In the genomic region with DNA sequence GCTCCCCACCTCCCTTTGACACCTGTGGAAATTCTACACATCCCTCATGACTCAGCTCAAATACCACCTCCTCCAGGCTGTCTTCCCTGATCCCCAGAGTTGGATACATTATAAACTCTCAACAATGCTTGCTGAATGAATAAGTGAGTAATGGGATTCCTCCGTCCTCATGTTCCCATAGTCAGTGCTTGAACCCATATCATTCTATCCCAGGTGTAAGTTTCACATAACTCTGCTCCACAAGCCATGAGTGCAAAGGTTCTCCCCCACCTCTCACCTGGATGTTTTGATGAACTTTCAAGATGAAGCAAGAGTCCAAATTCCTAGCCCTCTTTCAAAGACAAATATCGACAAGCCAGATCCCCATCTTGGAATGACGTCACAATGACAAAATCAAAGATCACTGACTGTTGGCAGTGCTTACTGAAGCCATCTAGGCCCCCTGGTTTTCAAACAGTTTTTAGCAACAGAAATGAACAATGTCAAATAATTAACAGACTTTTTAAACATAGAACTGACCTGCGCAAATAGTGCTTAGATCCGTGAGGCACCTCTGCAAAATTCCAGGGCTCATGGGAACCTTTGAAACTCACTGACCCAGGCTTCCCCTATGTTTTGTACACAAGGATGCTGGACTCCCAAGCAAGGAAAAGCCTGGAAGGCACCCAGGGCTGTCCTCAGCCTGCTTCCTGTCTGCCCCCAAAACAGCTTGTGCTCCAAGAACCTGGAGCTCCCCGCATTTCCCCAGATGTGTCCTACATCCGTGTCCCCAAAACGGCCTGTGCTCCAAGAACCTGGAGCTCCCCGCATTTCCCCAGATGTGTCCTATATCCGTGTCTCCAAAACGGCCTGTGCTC, we compare ENCODE assay signal across 1 cellular context.
TF ChIP-seq lines count a peak whose summit lies in the region.

No MANE protein-coding gene starts in this region.

TF ChIP-seq in H1, 55 proteins besides CTCF, POLR2A, EP300 and RAD21:
- TF ChIP-seq SP2 (IDR thresholded peaks at IDR 0.05; ENCODE audit: low read length) (no peak), NRF1 (IDR thresholded peaks at IDR 0.05; ENCODE audit: low read depth, low read length) (no peak), CREB1 (IDR thresholded peaks at IDR 0.05) (no peak), SP1 (IDR thresholded peaks at IDR 0.05; ENCODE audit: low read depth, low read length) (no peak)
